In genomic region chr10:11611248-11612003, GRCh38 we compare ENCODE assay signal across 1 cellular context.
TF ChIP-seq lines count a peak whose summit lies in the region.

TSS of gene USP6NL (minus strand) at chr10:11611650. CDS start at chr10:11597634, 14,016 bp downstream.

TF ChIP-seq in HepG2, 621 proteins besides CTCF, POLR2A, EP300 and RAD21 (continued from another document and continues in another):
- peak; percentile 30; the same call in 1 of the 2 replicates for TF ChIP-seq SALL2 (CRISPR knock-in tag; IDR thresholded peaks at IDR 0.05)
- no peak for TF ChIP-seq ZNF570 (CRISPR knock-in tag; IDR thresholded peaks at IDR 0.05; ENCODE audit: borderline replicate concordance)
- TF ChIP-seq HOMEZ (CRISPR knock-in tag; IDR thresholded peaks at IDR 0.05; ENCODE audit: low read depth) = 0 out of 2 replicates have a peak, but pooled peaks have one; percentile 8
- no peak for TF ChIP-seq HOXD1 (CRISPR knock-in tag; IDR thresholded peaks at IDR 0.05)
- no peak for TF ChIP-seq HMG20A (CRISPR knock-in tag; IDR thresholded peaks at IDR 0.05; ENCODE audit: borderline replicate concordance)
- no peak for TF ChIP-seq ZNF34 (CRISPR knock-in tag; IDR thresholded peaks at IDR 0.05; ENCODE audit: borderline replicate concordance)
- 0 out of 2 replicates have a peak, but pooled peaks have one; percentile 17 for TF ChIP-seq ZNF431 (CRISPR knock-in tag; IDR thresholded peaks at IDR 0.05; ENCODE audit: borderline replicate concordance, low read depth)
- TF ChIP-seq SP1 (IDR thresholded peaks at IDR 0.05) = no peak
- no peak for TF ChIP-seq SP1 (CRISPR knock-in tag; IDR thresholded peaks at IDR 0.05)
- TF ChIP-seq ZBTB40 (IDR thresholded peaks at IDR 0.05) = no peak
- TF ChIP-seq ZBTB40 (CRISPR knock-in tag; IDR thresholded peaks at IDR 0.05) = no peak
- TF ChIP-seq HHEX (CRISPR knock-in tag; IDR thresholded peaks at IDR 0.05) = no peak
- peak; percentile 90 for TF ChIP-seq RFX5 (IDR thresholded peaks at IDR 0.05; ENCODE audit: low read depth, low read length)
- TF ChIP-seq ZBTB34 (CRISPR knock-in tag; IDR thresholded peaks at IDR 0.05) = no peak
- TF ChIP-seq LCORL (IDR thresholded peaks at IDR 0.05) = no peak
- TF ChIP-seq LCORL (CRISPR knock-in tag; IDR thresholded peaks at IDR 0.05) = no peak
- no peak for TF ChIP-seq STAG1 (CRISPR knock-in tag; IDR thresholded peaks at IDR 0.05)
- TF ChIP-seq ESRRA (CRISPR knock-in tag; IDR thresholded peaks at IDR 0.05; ENCODE audit: low read depth) = no peak
- no peak for TF ChIP-seq CEBPB (IDR thresholded peaks at IDR 0.05; ENCODE audit: borderline replicate concordance, low read depth, low read length)
- TF ChIP-seq TEF (CRISPR knock-in tag; IDR thresholded peaks at IDR 0.05) = no peak
- no peak for TF ChIP-seq ZBTB46 (CRISPR knock-in tag; IDR thresholded peaks at IDR 0.05; ENCODE audit: borderline replicate concordance)
- no peak for TF ChIP-seq SP140L (CRISPR knock-in tag; IDR thresholded peaks at IDR 0.05; ENCODE audit: borderline replicate concordance)
- no peak; the same call in 1 of the 2 replicates for TF ChIP-seq TGIF2 (CRISPR knock-in tag; IDR thresholded peaks at IDR 0.05)
- 0 out of 2 replicates have a peak, but pooled peaks have one; percentile 15 for TF ChIP-seq ISL2 (CRISPR knock-in tag; IDR thresholded peaks at IDR 0.05)
- no peak for TF ChIP-seq ZNF280D (CRISPR knock-in tag; IDR thresholded peaks at IDR 0.05)
- peak; percentile 35 for TF ChIP-seq HNRNPLL (IDR thresholded peaks at IDR 0.05; ENCODE audit: low read depth, low read length, poor library complexity, severe bottlenecking)
- TF ChIP-seq PRMT3 (CRISPR knock-in tag; IDR thresholded peaks at IDR 0.05; ENCODE audit: borderline replicate concordance, low read depth) = no peak
- 0 out of 2 replicates have a peak, but pooled peaks have one; percentile 32 for TF ChIP-seq ZNF616 (CRISPR knock-in tag; IDR thresholded peaks at IDR 0.05; ENCODE audit: low read depth)
- no peak for TF ChIP-seq MAFK (conservative IDR thresholded peaks at IDR 0.05 in 1 of 2, IDR thresholded peaks at IDR 0.05 in 1 of 2; ENCODE audit: low read length in 2 of 2)
- no peak for TF ChIP-seq ZNF224 (CRISPR knock-in tag; IDR thresholded peaks at IDR 0.05)
- no peak for TF ChIP-seq SNAI1 (CRISPR knock-in tag; IDR thresholded peaks at IDR 0.05; ENCODE audit: borderline replicate concordance)
- no peak for TF ChIP-seq ZNF503 (CRISPR knock-in tag; IDR thresholded peaks at IDR 0.05)
- TF ChIP-seq ZNF33A (CRISPR knock-in tag; IDR thresholded peaks at IDR 0.05; ENCODE audit: borderline replicate concordance) = no peak
- peak; percentile 60; the same call in 1 of the 2 replicates for TF ChIP-seq PHF8 (CRISPR knock-in tag; IDR thresholded peaks at IDR 0.05)
- no peak for TF ChIP-seq ZNF75D (CRISPR knock-in tag; IDR thresholded peaks at IDR 0.05; ENCODE audit: borderline replicate concordance)
- no peak for TF ChIP-seq AHR (CRISPR knock-in tag; IDR thresholded peaks at IDR 0.05)
- peak; percentile 61 for TF ChIP-seq GABPB1 (CRISPR knock-in tag; IDR thresholded peaks at IDR 0.05)
- TF ChIP-seq ZSCAN5A (CRISPR knock-in tag; IDR thresholded peaks at IDR 0.05; ENCODE audit: borderline replicate concordance) = no peak
- TF ChIP-seq THAP11 (CRISPR knock-in tag; IDR thresholded peaks at IDR 0.05) = 0 out of 2 replicates have a peak, but pooled peaks have one; percentile 51
